Comparison of ENCODE assay signal across 34 cellular contexts in the genomic region with DNA sequence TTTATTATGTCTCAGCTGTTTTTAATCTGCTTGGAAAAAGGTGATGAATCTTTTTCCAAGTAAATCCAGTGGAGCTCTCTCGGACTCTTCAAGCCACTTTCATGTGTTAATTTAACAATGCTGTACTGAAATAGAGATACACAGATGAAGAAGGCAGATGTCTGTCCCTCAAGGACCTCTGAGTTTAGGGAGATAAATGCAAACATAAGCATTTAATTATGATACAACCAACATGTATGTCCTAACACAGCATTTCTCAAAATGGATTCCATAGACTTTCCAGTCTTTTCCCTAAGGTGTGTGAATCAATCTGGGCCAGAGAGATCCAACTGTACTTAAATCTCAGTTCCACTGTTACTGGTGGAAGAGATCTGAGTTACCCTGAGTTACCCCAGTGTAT.
DNase-seq lines count a peak whose midpoint lies in the region; ATAC-seq, FAIRE-seq and TF ChIP-seq lines count a peak whose summit lies in the region.
"Had no signal": no experiment of that assay in that cellular context is flagged by ENCODE, and none has a peak within 500 bp of the region (broad histone marks: within the 10 kb centered on the region; RNA-seq: fewer than 3 reads in every experiment).

No MANE protein-coding gene starts in this region.

- H3K9me1 ChIP-seq in IMR-90 (ENCODE audit: insufficient read depth, low read length) (no peaks in the 10 kb centered on the region), K562 (ENCODE audit: control insufficient read depth, insufficient read depth, low read length) (no peaks in the 10 kb centered on the region)

- H3K79me2 ChIP-seq in HepG2 (ENCODE audit: insufficient read depth, low read length) (no peaks in the 10 kb centered on the region), K562 (ENCODE audit: control insufficient read depth, insufficient read depth, low read length) (no peaks in the 10 kb centered on the region), mammary epithelial cell (ENCODE audit: insufficient read depth, low read length) (no peaks in the 10 kb centered on the region)

- no peak overlapping the region for H3K27ac ChIP-seq in HepG2 (ENCODE audit: extremely low read length, insufficient read depth, low read length)
- no peak overlapping the region for H3K27ac ChIP-seq in right lobe of liver
- no peak overlapping the region for H3K27ac ChIP-seq in A549
- H3K27ac ChIP-seq in IMR-90 (ENCODE audit: insufficient read depth, low read length) = no peak overlapping the region
- no peak overlapping the region for H3K27ac ChIP-seq in K562 (ENCODE audit: extremely low read depth, low read depth, low read length)
- H3K27ac ChIP-seq in mammary epithelial cell (ENCODE audit: insufficient read depth, low read depth, low read length) = no peak overlapping the region
- H3K27ac ChIP-seq: 22Rv1; BLaER1; BLaER1 treated with 17β-estradiol and CSF1 and Interleukin-3, amounts not matched to agents 10 nM and 100 nM; C4-2B had no signal

- H2BK20ac ChIP-seq in IMR-90 (ENCODE audit: low read depth, low read length) = no peak overlapping the region

- no peak overlapping the region for H4K8ac ChIP-seq in IMR-90 (ENCODE audit: low read depth in 2 of 2, low read length in 2 of 2)

- H4K20me1 ChIP-seq in HepG2 (ENCODE audit: insufficient read depth, low read length) = no peaks in the 10 kb centered on the region
- H4K20me1 ChIP-seq in IMR-90 (ENCODE audit: insufficient read depth, low read length) = no peaks in the 10 kb centered on the region
- H4K20me1 ChIP-seq in K562 (replicated peaks; ENCODE audit: control insufficient read depth, insufficient read depth, low read length) = no peaks in the 10 kb centered on the region
- H4K20me1 ChIP-seq in mammary epithelial cell (ENCODE audit: insufficient read depth, low read length) = no peaks in the 10 kb centered on the region
- H4K20me1 ChIP-seq: BLaER1; BLaER1 treated with 17β-estradiol and CSF1 and Interleukin-3, amounts not matched to agents 10 nM and 100 nM had no signal

- H3K4me2 ChIP-seq in HepG2 (ENCODE audit: low read depth, low read length) = no peak overlapping the region
- no peak overlapping the region for H3K4me2 ChIP-seq in A549
- no peak overlapping the region for H3K4me2 ChIP-seq in IMR-90 (ENCODE audit: low read depth, low read length)
- H3K4me2 ChIP-seq in K562 (ENCODE audit: insufficient read depth, low read length) = no peak overlapping the region
- H3K4me2 ChIP-seq in mammary epithelial cell (ENCODE audit: insufficient read depth, low read depth, low read length) = no peak overlapping the region
- H3K4me2 ChIP-seq: BLaER1; BLaER1 treated with 17β-estradiol and CSF1 and Interleukin-3, amounts not matched to agents 10 nM and 100 nM had no signal

- WGBS in HepG2 (ENCODE audit: low lambda C conversion rate) = 2% methylated on average over 1 of the region's 1 CpG
- WGBS in right lobe of liver (ENCODE audit: insufficient coverage, low coverage, low lambda C conversion rate, missing lambda C conversion rate) = 92% methylated on average over 1 of the region's 1 CpG
- 64% methylated on average over 1 of the region's 1 CpG for WGBS in A549 (ENCODE audit: missing lambda C conversion rate)
- no CpG with 5 or more reads among the region's 1 CpG for WGBS in IMR-90 (ENCODE audit: extremely low coverage in 2 of 2, insufficient read length in 1 of 2), 2 experiments
- WGBS in K562 (ENCODE audit: insufficient coverage, low coverage, missing lambda C conversion rate) = 0% methylated on average over 1 of the region's 1 CpG
- 83% methylated on average over 1 of the region's 1 CpG for WGBS in mammary epithelial cell (ENCODE audit: low coverage, missing lambda C conversion rate)

- no peak for TF ChIP-seq RAD21 in HepG2 (CRISPR knock-in tag; IDR thresholded peaks at IDR 0.05)
- no peak for TF ChIP-seq RAD21 in A549 (conservative IDR thresholded peaks at IDR 0.05 in 1 of 2, IDR thresholded peaks at IDR 0.05 in 1 of 2)
- TF ChIP-seq RAD21 in IMR-90 (IDR thresholded peaks at IDR 0.05; ENCODE audit: low read length) = no peak
- TF ChIP-seq RAD21 in K562 (CRISPR knock-in tag; conservative IDR thresholded peaks at IDR 0.05 in 1 of 2, IDR thresholded peaks at IDR 0.05 in 1 of 2) = no peak

- no peak overlapping the region for H3K56ac ChIP-seq in IMR-90 (ENCODE audit: extremely low read depth, insufficient read depth, low read length)

- TF ChIP-seq EP300 in HepG2 (IDR thresholded peaks at IDR 0.05; ENCODE audit: low read depth in 2 of 2, low read length in 2 of 2) (no peak), HepG2 (CRISPR knock-in tag; IDR thresholded peaks at IDR 0.05; ENCODE audit: borderline replicate concordance) (no peak), A549 (IDR thresholded peaks at IDR 0.05) (no peak), K562 (IDR thresholded peaks at IDR 0.05; ENCODE audit: low read length) (no peak)

- H3K36me3 ChIP-seq in HepG2 (replicated peaks in 1 of 2; ENCODE audit: control insufficient read depth in 1 of 2, insufficient read depth in 2 of 2, low read length in 2 of 2) = no peaks in the 10 kb centered on the region
- H3K36me3 ChIP-seq in right lobe of liver = no peaks in the 10 kb centered on the region
- H3K36me3 ChIP-seq in IMR-90 (ENCODE audit: control insufficient read depth, insufficient read depth, low read length) = no peaks in the 10 kb centered on the region
- no peaks in the 10 kb centered on the region for H3K36me3 ChIP-seq in K562 (ENCODE audit: control insufficient read depth, insufficient read depth, low read length)
- H3K36me3 ChIP-seq in mammary epithelial cell (ENCODE audit: insufficient read depth, low read length) = no peaks in the 10 kb centered on the region
- H3K36me3 ChIP-seq: BE2C; BLaER1; BLaER1 treated with 17β-estradiol and CSF1 and Interleukin-3, amounts not matched to agents 10 nM and 100 nM had no signal

- no peak overlapping the region for H2BK15ac ChIP-seq in IMR-90 (ENCODE audit: low read depth, low read length)

- no peak overlapping the region for H3K18ac ChIP-seq in IMR-90 (ENCODE audit: low read depth, low read length)

- H2BK120ac ChIP-seq in IMR-90 (ENCODE audit: low read depth, low read length) = no peak overlapping the region

- H3K4me1 ChIP-seq in HepG2 (ENCODE audit: insufficient read depth, low read length) = no peaks in the 10 kb centered on the region
- H3K4me1 ChIP-seq in right lobe of liver = peaks cover 0 to 15% (median 0%) of the 10 kb centered on the region in 4 donors
- H3K4me1 ChIP-seq in A549 = peaks cover 16% of the 10 kb centered on the region
- H3K4me1 ChIP-seq in IMR-90 (ENCODE audit: control insufficient read depth, insufficient read depth, low read length) = no peaks in the 10 kb centered on the region
- H3K4me1 ChIP-seq in K562 (replicated peaks in 1 of 2; ENCODE audit: control insufficient read depth in 2 of 2, insufficient read depth in 2 of 2, low read length in 2 of 2) = no peaks in the 10 kb centered on the region
- H3K4me1 ChIP-seq in mammary epithelial cell (ENCODE audit: insufficient read depth, low read length) = no peaks in the 10 kb centered on the region
- H3K4me1 ChIP-seq: BE2C; BLaER1; BLaER1 treated with 17β-estradiol and CSF1 and Interleukin-3, amounts not matched to agents 10 nM and 100 nM had no signal

- intact Hi-C loops in HepG2 (cut with micrococcal nuclease; ENCODE audit: unreplicated experiment) = no loop called here
- intact Hi-C loops in right lobe of liver (cut with DNase I) = no loop called here
- intact Hi-C loops in IMR-90 (cut with micrococcal nuclease) = no loop called here
- intact Hi-C loops in K562 (cut with micrococcal nuclease) = no loop called here
- intact Hi-C loops in mammary epithelial cell (cut with micrococcal nuclease) = no loop called here

- POLR2A ChIA-PET in HepG2 (lab: Yijun Ruan, JAX) (no interaction called here), A549 (lab: Yijun Ruan, JAX) (no interaction called here), IMR-90 (lab: Charles Lee; ENCODE audit: unreplicated experiment) (no interaction called here), K562 (lab: Yijun Ruan, JAX) (no interaction called here)

- dilution Hi-C loops in IMR-90 (cut with HindIII; ENCODE audit: low sequenced_read_pairs, unreplicated experiment) (no loop called here), mammary epithelial cell (cut with HindIII; ENCODE audit: low sequenced_read_pairs) (no loop called here)

- no peak overlapping the region for H3K23ac ChIP-seq in IMR-90 (ENCODE audit: low read depth, low read length)

- in situ Hi-C loops in HepG2 (cut with HindIII; ENCODE audit: extremely low pct_ligation_motif_present, low pct_unique_long_range_greater_than_20kb) (no loop called here), IMR-90 (cut with MboI; ENCODE audit: low sequenced_read_pairs) (no loop called here), K562 (cut with MboI) (no loop called here), mammary epithelial cell (cut with MboI; ENCODE audit: low sequenced_read_pairs in 2 of 2) (no loop called here)

- H3K4me3 ChIP-seq in HepG2 (replicated peaks in 1 of 3; ENCODE audit: insufficient read depth in 1 of 3, low read depth in 2 of 3, low read length in 3 of 3) = no peak overlapping the region
- H3K4me3 ChIP-seq in right lobe of liver = no peak overlapping the region
- no peak overlapping the region for H3K4me3 ChIP-seq in A549
- H3K4me3 ChIP-seq in IMR-90 (ENCODE audit: insufficient read depth, low read depth, low read length) = no peak overlapping the region
- no peak overlapping the region for H3K4me3 ChIP-seq in K562
- H3K4me3 ChIP-seq in mammary epithelial cell (replicated peaks in 1 of 3; ENCODE audit: insufficient read depth in 1 of 3, low read depth in 2 of 3, low read length in 3 of 3) = no peak overlapping the region
- H3K4me3 ChIP-seq: BLaER1; BLaER1 treated with 17β-estradiol and CSF1 and Interleukin-3, amounts not matched to agents 10 nM and 100 nM had no signal

- H3K27me3 ChIP-seq in HepG2 (ENCODE audit: control insufficient read depth in 1 of 2, insufficient read depth in 2 of 2, low read length in 2 of 2) (no peaks in the 10 kb centered on the region), right lobe of liver (no peaks in the 10 kb centered on the region), IMR-90 (ENCODE audit: control insufficient read depth, insufficient read depth, low read length) (no peaks in the 10 kb centered on the region), K562 (ENCODE audit: control insufficient read depth in 2 of 2, insufficient read depth in 2 of 2, low read length in 2 of 2) (no peaks in the 10 kb centered on the region), mammary epithelial cell (ENCODE audit: insufficient read depth, low read length) (no peaks in the 10 kb centered on the region)
- H3K27me3 ChIP-seq: BE2C; BLaER1; BLaER1 treated with 17β-estradiol and CSF1 and Interleukin-3, amounts not matched to agents 10 nM and 100 nM had no signal

- H4K91ac ChIP-seq in IMR-90 (ENCODE audit: insufficient read depth, low read depth, low read length) = no peak overlapping the region

- no peak overlapping the region for H2AFZ ChIP-seq in HepG2 (ENCODE audit: low read length)
- no peak overlapping the region for H2AFZ ChIP-seq in IMR-90 (replicated peaks; ENCODE audit: low read length, poor library complexity)
- no peak overlapping the region for H2AFZ ChIP-seq in K562 (ENCODE audit: low read depth, low read length)
- H2AFZ ChIP-seq in mammary epithelial cell (ENCODE audit: low read depth, low read length) = no peak overlapping the region

- FAIRE-seq in HepG2 (lab: Jason Lieb, UNC) (no peak), A549 (lab: Jason Lieb, UNC) (no peak), K562 (lab: Jason Lieb, UNC) (no peak)
- FAIRE-seq: A204.1, D721Med had no signal

- no peak overlapping the region for H2AK5ac ChIP-seq in IMR-90 (ENCODE audit: low read depth, low read length)

- H3K9me3 ChIP-seq in HepG2 (ENCODE audit: low read length) (peaks cover 15% of the 10 kb centered on the region; the same call in 1 of the 2 replicates), right lobe of liver (no peaks in the 10 kb centered on the region), A549 (no peaks in the 10 kb centered on the region), IMR-90 (ENCODE audit: control insufficient read depth, insufficient read depth, low read length) (no peaks in the 10 kb centered on the region), K562 (replicated peaks; ENCODE audit: control insufficient read depth, insufficient read depth, low read depth, low read length) (no peaks in the 10 kb centered on the region), mammary epithelial cell (replicated peaks; ENCODE audit: insufficient read depth, low read length) (no peaks in the 10 kb centered on the region)
- H3K9me3 ChIP-seq: BE2C; BLaER1; BLaER1 treated with 17β-estradiol and CSF1 and Interleukin-3, amounts not matched to agents 10 nM and 100 nM; Caco-2 had no signal

- no TSS peak for BruUV-seq in HepG2 (replicated peaks; lab: Mats Ljungman, UMichigan)
- no TSS peak for BruUV-seq in IMR-90 (replicated peaks; lab: Mats Ljungman, UMichigan)
- no TSS peak for BruUV-seq in K562 (replicated peaks; lab: Mats Ljungman, UMichigan)
- no TSS peak for BruUV-seq in mammary epithelial cell (replicated peaks; lab: Mats Ljungman, UMichigan)

- TF ChIP-seq CTCF in HepG2 (CRISPR knock-in tag; IDR thresholded peaks at IDR 0.05) (no peak), right lobe of liver (IDR thresholded peaks at IDR 0.05) (no peak), A549 (IDR thresholded peaks at IDR 0.05) (no peak), IMR-90 (conservative IDR thresholded peaks at IDR 0.05; ENCODE audit: low read depth, low read length) (no peak), K562 (IDR thresholded peaks at IDR 0.05 in 2 of 3, conservative IDR thresholded peaks at IDR 0.05 in 1 of 3; ENCODE audit: insufficient read depth in 2 of 3, low read depth in 1 of 3, low read length in 3 of 3) (no peak), mammary epithelial cell (conservative IDR thresholded peaks at IDR 0.05 in 1 of 2, IDR thresholded peaks at IDR 0.05 in 1 of 2; ENCODE audit: extremely low read depth in 1 of 2, insufficient read depth in 1 of 2, low read depth in 1 of 2, low read length in 2 of 2) (no peak)

- no peak overlapping the region for H4K5ac ChIP-seq in IMR-90 (ENCODE audit: low read depth, low read length)

- H3K4ac ChIP-seq in IMR-90 (ENCODE audit: low read depth, low read length) = no peak overlapping the region

- no peaks in the 10 kb centered on the region for H3K79me1 ChIP-seq in IMR-90 (ENCODE audit: low read depth in 1 of 2, low read length in 2 of 2)

- H3K14ac ChIP-seq in IMR-90 (replicated peaks; ENCODE audit: low read depth, low read length) = no peak overlapping the region

- no peak overlapping the region for H2AK9ac ChIP-seq in IMR-90 (replicated peaks; ENCODE audit: low read depth, low read length, poor library complexity)

- no peak overlapping the region for H2BK5ac ChIP-seq in IMR-90 (ENCODE audit: low read depth, low read length, poor library complexity, severe bottlenecking)

- ATAC-seq in HepG2 (no peak), right lobe of liver (no peak), A549 (no peak), IMR-90 (ENCODE audit: low read depth) (no peak), K562 (no peak), GM21786 (IDR thresholded peaks at IDR 0.05; ENCODE audit: unreplicated experiment) (no peak)
- ATAC-seq: CD8-positive, alpha-beta T cell had no signal

- H3K9ac ChIP-seq in HepG2 (ENCODE audit: insufficient read depth, low read depth, low read length) (no peak overlapping the region), IMR-90 (ENCODE audit: low read depth, low read length) (no peak overlapping the region), K562 (ENCODE audit: insufficient read depth in 1 of 2, low read depth in 2 of 2, low read length in 2 of 2) (no peak overlapping the region), mammary epithelial cell (ENCODE audit: insufficient read depth, low read length) (no peak overlapping the region)
- H3K9ac ChIP-seq: BLaER1; BLaER1 treated with 17β-estradiol and CSF1 and Interleukin-3, amounts not matched to agents 10 nM and 100 nM had no signal

- CTCF ChIA-PET in HepG2 (lab: Yijun Ruan, JAX; ENCODE audit: low intra/inter-chr PET ratio, low total read pairs) (no interaction called here), A549 (lab: Yijun Ruan, JAX) (no interaction called here), IMR-90 (lab: Yijun Ruan, JAX) (no interaction called here), K562 (lab: Yijun Ruan, JAX; ENCODE audit: low intra/inter-chr PET ratio) (no interaction called here), mammary epithelial cell (lab: Charles Lee; ENCODE audit: low non-redundant PET) (no interaction called here)

- DNase-seq in HepG2 (ENCODE audit: low spot score) (no peak), right lobe of liver (no peak), A549 (ENCODE audit: low read depth in 1 of 2, low spot score in 1 of 2) (no peak), IMR-90 (no peak), K562 (ENCODE audit: extremely low read depth in 1 of 4, low spot score in 3 of 4) (no peak), mammary epithelial cell (no peak), SK-N-DZ (ENCODE audit: low spot score) (no peak)
- DNase-seq: 8988T; ACHN; AML-193; BE2C; C1 segment of cervical spinal cord; Caco-2; Calu3; CD4-positive, alpha-beta memory T cell; CD4-positive, alpha-beta T cell; CD4-positive, CD25-positive, alpha-beta regulatory T cell; CD8-positive, alpha-beta memory T cell; CD8-positive, alpha-beta T cell; COR-L47; DMS 273 treated with DMSO at 0.1 percent for 48 hours; DMS153; DMS53; DMS79; DMS79 treated with DMSO at 0.1 percent for 48 hours; DND-41; EL had no signal

- TF ChIP-seq POLR2A in HepG2 (IDR thresholded peaks at IDR 0.05; ENCODE audit: insufficient read depth in 1 of 2, low read depth in 2 of 2, low read length in 2 of 2) (no peak), right lobe of liver (IDR thresholded peaks at IDR 0.05) (no peak), A549 (IDR thresholded peaks at IDR 0.05; ENCODE audit: low read length) (no peak), IMR-90 (IDR thresholded peaks at IDR 0.05; ENCODE audit: low read depth, low read length) (no peak), K562 (conservative IDR thresholded peaks at IDR 0.05) (no peak)

Comparison
In these comparisons a context has a peak if more than half of its experiments do, and no peak if none do; other contexts are left out.
1. Of the 241 proteins assayed by ChIP-seq in both HepG2 and K562: peak only in HepG2: MAFF and MAFK; only in K562: none; in both: none; in neither: 239.